ENCODE assay signal across 20 cellular contexts in the genomic region with DNA sequence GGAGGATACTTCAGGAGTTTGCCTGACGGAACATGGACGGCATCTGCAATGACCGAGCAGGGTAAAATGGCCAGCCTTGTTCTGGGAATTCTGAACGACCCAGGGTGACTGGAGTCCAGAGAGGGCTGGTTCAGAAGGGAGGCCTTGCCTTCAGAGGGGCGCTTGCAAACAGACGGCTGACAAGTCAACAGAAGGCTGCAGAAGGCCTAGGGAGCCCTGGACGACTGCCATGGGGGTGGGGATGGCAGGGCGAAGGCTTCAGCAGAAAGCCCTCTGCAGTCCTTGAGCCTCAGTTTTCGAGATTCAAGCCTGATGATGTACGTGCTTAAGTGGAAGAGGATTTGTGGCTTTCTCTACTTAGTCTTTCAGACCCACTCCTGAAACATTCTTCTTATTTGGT.
DNase-seq lines count a peak whose midpoint lies in the region; FAIRE-seq and TF ChIP-seq lines count a peak whose summit lies in the region.
"Had no signal": no experiment of that assay in that cellular context is flagged by ENCODE, and none has a peak within 500 bp of the region (broad histone marks: within the 10 kb centered on the region; RNA-seq: fewer than 3 reads in every experiment).

No MANE protein-coding gene starts in this region.

- intact Hi-C loops in PC-9 (cut with micrococcal nuclease; ENCODE audit: unreplicated experiment) (no loop called here), kidney (cut with DNase I) (no loop called here)

- H3F3A ChIP-seq in PC-9 (ENCODE audit: insufficient read depth, low read depth) = peaks cover 63% of the 10 kb centered on the region

- H3K27ac ChIP-seq in PC-9 (peak overlapping the region; percentile 91), kidney (ENCODE audit: low read depth in 2 of 2, low read length in 2 of 2) (no peak overlapping the region)
- H3K27ac ChIP-seq: BLaER1 treated with 17β-estradiol and CSF1 and Interleukin-3, amounts not matched to agents 10 nM and 100 nM; GM23248; HL-60 had no signal

- H3K27me3 ChIP-seq in PC-9 (ENCODE audit: insufficient read depth, low read depth) = no peaks in the 10 kb centered on the region
- H3K27me3 ChIP-seq: BLaER1 treated with 17β-estradiol and CSF1 and Interleukin-3, amounts not matched to agents 10 nM and 100 nM had no signal

- H3K9me2 ChIP-seq in PC-9 (ENCODE audit: insufficient read depth) = no peaks in the 10 kb centered on the region

- no peak overlapping the region for H3K4me3 ChIP-seq in PC-9
- H3K4me3 ChIP-seq in kidney (ENCODE audit: low read length in 2 of 2) = no peak overlapping the region
- H3K4me3 ChIP-seq: BLaER1 treated with 17β-estradiol and CSF1 and Interleukin-3, amounts not matched to agents 10 nM and 100 nM; GM23248; HAP-1 had no signal

- no peak overlapping the region for H2AFZ ChIP-seq in PC-9
- H2AFZ ChIP-seq: GM23248 had no signal

- TF ChIP-seq CTCF in PC-9 (conservative IDR thresholded peaks at IDR 0.05) (no peak), kidney (IDR thresholded peaks at IDR 0.05; ENCODE audit: borderline replicate concordance, extremely low read depth, insufficient read depth) (no peak)

- no peaks in the 10 kb centered on the region for H3K9me3 ChIP-seq in PC-9 (ENCODE audit: insufficient read depth, low read depth)
- H3K9me3 ChIP-seq in kidney (ENCODE audit: control insufficient read depth in 1 of 2, low read length in 2 of 2) = no peaks in the 10 kb centered on the region
- H3K9me3 ChIP-seq: BLaER1 treated with 17β-estradiol and CSF1 and Interleukin-3, amounts not matched to agents 10 nM and 100 nM; HAP-1 had no signal

- DNase-seq in NCI-H1694 treated with DMSO at 0.1 percent for 48 hours (lab: John Stamatoyannopoulos, UW) (peak; percentile 14), NCI-H1694 (lab: John Stamatoyannopoulos, UW) (no peak), PC-9 (no peak), kidney (peak; percentile 27), NCI-H69 (lab: John Stamatoyannopoulos, UW) (no peak), C1 segment of cervical spinal cord (lab: John Stamatoyannopoulos, UW) (no peak), SKM-1 (lab: John Stamatoyannopoulos, UW; ENCODE audit: unreplicated experiment) (no peak)
- DNase-seq: 8988T; CD4-positive, CD25-positive, alpha-beta regulatory T cell; COR-L47; DMS153; DMS79; GDM1; GM23248; IMR-90 had no signal

- no peaks in the 10 kb centered on the region for H3K79me2 ChIP-seq in PC-9 (ENCODE audit: low read depth)

- H3K36me3 ChIP-seq in PC-9 (ENCODE audit: low read depth) = no peaks in the 10 kb centered on the region
- no peaks in the 10 kb centered on the region for H3K36me3 ChIP-seq in kidney (ENCODE audit: control insufficient read depth in 1 of 2, insufficient read depth in 2 of 2, low read length in 2 of 2)
- H3K36me3 ChIP-seq: BLaER1 treated with 17β-estradiol and CSF1 and Interleukin-3, amounts not matched to agents 10 nM and 100 nM; HAP-1 had no signal

- CTCF ChIA-PET in PC-9 (lab: Charles Lee) = no interaction called here

- FAIRE-seq in kidney (lab: Jason Lieb, UNC) = no peak
- FAIRE-seq: GM12892, GM18507 had no signal

- peak overlapping the region; percentile 60; the same call in 1 of the 2 replicates for H3K4me2 ChIP-seq in PC-9
- H3K4me2 ChIP-seq: BLaER1 treated with 17β-estradiol and CSF1 and Interleukin-3, amounts not matched to agents 10 nM and 100 nM had no signal

- POLR2A ChIA-PET in PC-9 (lab: Charles Lee; ENCODE audit: unreplicated experiment) = no interaction called here

- no TSS peak for BruUV-seq in PC-9 (replicated peaks; lab: Mats Ljungman, UMichigan)

- peaks cover 95% of the 10 kb centered on the region for H3K4me1 ChIP-seq in PC-9 (replicated peaks; ENCODE audit: insufficient read depth)
- peaks cover 4 to 6% of the 10 kb centered on the region in 2 donors for H3K4me1 ChIP-seq in kidney (ENCODE audit: control insufficient read depth in 1 of 2, insufficient read depth in 1 of 2, low read depth in 1 of 2, low read length in 2 of 2)
- H3K4me1 ChIP-seq: HAP-1 had no signal

- no peak overlapping the region for H3K9ac ChIP-seq in kidney (ENCODE audit: low read length in 2 of 2)
- H3K9ac ChIP-seq: BLaER1 treated with 17β-estradiol and CSF1 and Interleukin-3, amounts not matched to agents 10 nM and 100 nM; GM23248 had no signal

- H4K20me1 ChIP-seq in PC-9 (ENCODE audit: insufficient read depth) = no peaks in the 10 kb centered on the region

Comparison
In these comparisons a context has a peak if more than half of its experiments do, and no peak if none do; other contexts are left out.
1. DNase-seq: peak in NCI-H1694 treated with DMSO at 0.1 percent for 48 hours (single experiment) and kidney (single experiment); none in NCI-H1694 (single experiment), PC-9 (0 of 2), NCI-H69 (single experiment), C1 segment of cervical spinal cord (0 of 14) and SKM-1 (single experiment).